In the genomic region with DNA sequence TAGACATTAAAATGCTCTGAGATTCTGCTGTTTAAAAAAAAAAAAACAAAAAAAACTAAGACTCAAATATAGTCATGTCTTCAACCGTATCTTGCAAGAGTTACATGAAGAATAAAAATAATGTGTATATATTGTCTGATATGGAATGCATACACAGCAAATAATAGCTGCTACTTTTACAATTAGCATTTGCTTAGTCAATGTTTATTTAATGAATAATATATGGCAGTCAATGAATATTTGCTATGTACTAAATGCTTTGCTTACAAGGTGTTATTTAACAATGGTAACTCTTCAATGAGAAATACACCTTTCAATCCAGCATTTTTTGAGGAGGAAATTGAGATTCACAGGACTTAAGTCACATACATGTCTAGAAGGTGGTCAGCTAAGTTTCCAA, we compare ENCODE assay signal across 23 cellular contexts.
"Had no signal": no experiment of that assay in that cellular context is flagged by ENCODE, and none has a peak within 500 bp of the region (broad histone marks: within the 10 kb centered on the region; RNA-seq: fewer than 3 reads in every experiment).

No MANE protein-coding gene starts in this region.

- H3K36me3 ChIP-seq: breast epithelium, Peyer's patch, SJSA1 had no signal

- DNase-seq: activated CD4-positive, alpha-beta T cell treated with anti-CD3 and anti-CD28 coated beads for 48 hours; activated CD4-positive, alpha-beta T cell treated with anti-CD3 and anti-CD28 coated beads, Interleukin-2, amount 50 U/mL, for 4 hours; activated CD8-positive, alpha-beta memory T cell treated with anti-CD3 and anti-CD28 coated beads, Interleukin-2, amount 50 U/mL, for 48 hours; activated CD8-positive, alpha-beta T cell treated with anti-CD3 and anti-CD28 coated beads, Interleukin-2, amount 10 ng/mL, durations not matched to agents 7 days and 5 days; activated effector memory CD4-positive, alpha-beta T cell treated with Interleukin-2 at 50 U/mL for 16 hours; activated naive CD4-positive, alpha-beta T cell; activated T-cell treated with anti-CD3 and anti-CD28 coated beads, Interleukin-2, amount 50 U/mL, for 1 hour; aorta; central memory CD4-positive, alpha-beta T cell; KG1; NCI-H1436; NCI-H1694 treated with DMSO at 0.1 percent for 48 hours; NCI-H510A; NCI-H526 treated with DMSO at 0.1 percent for 48 hours; NCI-H82; SHP77; SW 1271 had no signal

- H3K27me3 ChIP-seq: breast epithelium, Peyer's patch, SJSA1 had no signal

- H3K27ac ChIP-seq: Peyer's patch, RWPE1, SJSA1 had no signal

- ATAC-seq: activated CD4-positive, CD25-positive, alpha-beta regulatory T cell treated with anti-CD3 and anti-CD28 coated beads, Interleukin-2, amount 50 U/mL, for 24 hours; activated CD8-positive, alpha-beta T cell treated with anti-CD3 and anti-CD28 coated beads, Interleukin-2, amount 10 ng/mL, durations not matched to agents 7 days and 5 days; SK-N-SH treated with all-trans-retinoic acid at 6 μM for 48 hours had no signal

- H3K4me3 ChIP-seq: breast epithelium, Peyer's patch, SJSA1 had no signal

- H3K4me1 ChIP-seq: breast epithelium, Peyer's patch, SJSA1 had no signal

- H3K9me3 ChIP-seq: breast epithelium, Peyer's patch, SJSA1 had no signal
